2 cellular contexts compared by ENCODE assay signal in the genomic region with DNA sequence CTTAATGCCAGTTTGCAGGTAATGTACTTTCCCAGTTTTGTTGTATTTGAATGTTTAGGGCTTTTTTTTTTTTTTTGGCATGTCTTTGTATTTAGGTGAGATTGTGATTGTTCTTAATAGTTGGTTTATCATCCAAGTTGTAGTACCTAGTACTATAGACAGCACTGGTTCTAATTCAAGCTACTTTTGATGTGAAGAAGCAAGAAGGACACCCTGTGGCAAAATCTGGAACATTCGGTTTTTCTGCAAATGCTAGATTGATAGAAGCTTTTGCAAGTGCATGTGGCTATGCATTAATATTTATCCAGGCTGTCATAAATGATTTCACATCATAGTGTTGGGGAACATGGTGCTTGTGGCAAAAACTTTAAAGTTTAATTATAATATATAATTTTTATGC.
TF ChIP-seq lines count a peak whose summit lies in the region.

No MANE protein-coding gene starts in this region.

TF ChIP-seq in SK-N-SH treated with all-trans-retinoic acid at 6 μM for 48 hours, 23 proteins besides CTCF, POLR2A, EP300 and RAD21 (continued from another document):
- TF ChIP-seq TCF4 (CRISPR knock-in tag; IDR thresholded peaks at IDR 0.05; ENCODE audit: borderline replicate concordance) = no peak
- TF ChIP-seq, protein P1, sequence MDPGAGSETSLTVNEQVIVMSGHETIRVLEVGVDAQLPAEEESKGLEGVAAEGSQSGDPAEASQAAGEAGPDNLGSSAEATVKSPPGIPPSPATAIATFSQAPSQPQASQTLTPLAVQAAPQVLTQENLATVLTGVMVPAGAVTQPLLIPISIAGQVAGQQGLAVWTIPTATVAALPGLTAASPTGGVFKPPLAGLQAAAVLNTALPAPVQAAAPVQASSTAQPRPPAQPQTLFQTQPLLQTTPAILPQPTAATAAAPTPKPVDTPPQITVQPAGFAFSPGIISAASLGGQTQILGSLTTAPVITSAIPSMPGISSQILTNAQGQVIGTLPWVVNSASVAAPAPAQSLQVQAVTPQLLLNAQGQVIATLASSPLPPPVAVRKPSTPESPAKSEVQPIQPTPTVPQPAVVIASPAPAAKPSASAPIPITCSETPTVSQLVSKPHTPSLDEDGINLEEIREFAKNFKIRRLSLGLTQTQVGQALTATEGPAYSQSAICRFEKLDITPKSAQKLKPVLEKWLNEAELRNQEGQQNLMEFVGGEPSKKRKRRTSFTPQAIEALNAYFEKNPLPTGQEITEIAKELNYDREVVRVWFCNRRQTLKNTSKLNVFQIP (CRISPR knock-in tag; IDR thresholded peaks at IDR 0.05; ENCODE audit: borderline replicate concordance, low read depth) = no peak
- no peak for TF ChIP-seq PATZ1 (CRISPR knock-in tag; IDR thresholded peaks at IDR 0.05; ENCODE audit: borderline replicate concordance)
TF ChIP-seq in SK-N-SH treated with all-trans-retinoic acid at 6 μM for 48 hours: peak in this region for 0.

TF ChIP-seq in liver, 16 proteins besides CTCF, POLR2A, EP300 and RAD21 (continued from another document):
- TF ChIP-seq JUND (IDR thresholded peaks at IDR 0.05) (no peak), NR2F2 (IDR thresholded peaks at IDR 0.05) (no peak)
